Comparison of ENCODE assay signal across 8 cellular contexts in the genomic region with DNA sequence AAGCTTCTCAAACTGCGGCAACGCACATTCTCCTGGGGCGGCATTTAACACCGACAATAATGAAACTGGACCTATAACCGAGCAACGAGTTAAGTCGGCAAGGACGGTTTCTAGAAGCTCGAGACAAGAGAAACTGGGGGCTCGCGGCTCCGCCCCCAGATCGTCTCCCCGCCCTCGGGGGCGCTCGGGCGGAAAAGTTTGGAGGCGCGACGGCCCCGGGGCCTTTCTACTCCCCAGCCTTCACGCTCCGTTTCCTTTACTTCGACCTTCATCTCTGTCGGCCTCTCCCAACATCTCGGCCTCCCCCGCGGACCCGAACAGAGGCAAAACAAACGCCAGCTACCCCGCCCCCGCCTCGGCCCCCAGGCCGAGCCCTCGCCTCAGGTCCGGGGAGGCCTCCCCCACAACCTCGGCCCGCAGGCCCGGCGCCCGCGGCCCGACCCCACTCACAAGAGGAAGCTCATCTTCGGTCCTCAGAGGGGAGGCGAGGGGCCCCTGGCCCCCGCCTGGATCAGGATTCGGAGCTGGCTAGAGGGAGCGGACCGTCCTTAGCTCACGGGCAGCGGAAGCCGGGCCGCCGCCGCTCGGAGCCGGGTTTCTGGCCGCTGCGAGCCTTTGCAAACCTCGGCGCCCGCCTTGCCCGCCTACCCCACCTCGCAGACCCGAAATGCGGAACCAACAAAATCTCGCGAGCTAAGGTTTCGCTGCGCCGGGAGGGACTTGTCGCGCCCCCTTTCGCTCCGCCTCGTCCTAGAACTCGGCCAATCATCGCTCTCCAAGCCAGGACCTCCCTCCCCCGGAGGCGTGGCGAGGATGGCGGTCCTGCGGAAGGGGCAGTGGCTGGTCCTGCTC. TPM values are rescaled to one million over a fixed set of nuclear protein-coding genes. Genes with fewer than 3 reads are reported as not detected.
DNase-seq lines count a peak whose midpoint lies in the region; ATAC-seq and TF ChIP-seq lines count a peak whose summit lies in the region.

A gene (minus strand): TSS at position 669 of the 852 bp plus-strand sequence. CDS start 205 bp downstream, at position 464.

- H3K27ac ChIP-seq in CD8-positive, alpha-beta T cell (ENCODE audit: low read depth, low read length), result peak within 1 kb of the TSS; percentile 95
- peak within 1 kb of the TSS; percentile 96 for H3K27ac ChIP-seq in ectodermal cell (ENCODE audit: insufficient read depth, low read depth, low read length, poor library complexity, severe bottlenecking)
- peak within 1 kb of the TSS; percentile 89 for H3K27ac ChIP-seq in lower lobe of right lung

- H3K4me1 Mint-ChIP-seq in CD8-positive, alpha-beta T cell (ENCODE audit: low read depth), result peaks cover 36% of the 10 kb centered on the region

- H3K27me3 ChIP-seq in CD8-positive, alpha-beta T cell (ENCODE audit: insufficient read depth, low read length), result no peaks in the 10 kb centered on the region
- H3K27me3 ChIP-seq in ectodermal cell (ENCODE audit: control insufficient read depth, insufficient read depth, low read length, poor library complexity, severe bottlenecking) (no peaks in the 10 kb centered on the region), lower lobe of right lung (ENCODE audit: low read depth) (no peaks in the 10 kb centered on the region)

- intact Hi-C loops in CD8-positive, alpha-beta T cell (cut with DNase I, micrococcal nuclease), result loop anchor here (1.0 to 2.0 kb wide), 10 partner anchors 20 to 350 kb away; a partner anchor contains a TSS
- intact Hi-C loops in lower lobe of right lung (cut with DNase I), result no loop called here

- H3K27me3 Mint-ChIP-seq in CD8-positive, alpha-beta T cell (ENCODE audit: low read depth), result no peaks in the 10 kb centered on the region

- H3K9me3 Mint-ChIP-seq in CD8-positive, alpha-beta T cell, result no peaks in the 10 kb centered on the region

- H3K36me3 ChIP-seq in CD8-positive, alpha-beta T cell (ENCODE audit: insufficient read depth, low read length), result no peaks in the 10 kb centered on the region
- H3K36me3 ChIP-seq in ectodermal cell (ENCODE audit: control insufficient read depth, insufficient read depth, low read length) (no peaks in the 10 kb centered on the region), lower lobe of right lung (peaks cover 6% of the 10 kb centered on the region)

- no peaks in the 10 kb centered on the region for H3K9me3 ChIP-seq in CD8-positive, alpha-beta T cell (ENCODE audit: low read length)
- H3K9me3 ChIP-seq in ectodermal cell (ENCODE audit: control insufficient read depth, low read length), result no peaks in the 10 kb centered on the region
- H3K9me3 ChIP-seq in lower lobe of right lung, result no peaks in the 10 kb centered on the region

- no peak for TF ChIP-seq CTCF in CD8-positive, alpha-beta T cell (IDR thresholded peaks at IDR 0.05)
- TF ChIP-seq CTCF in lower lobe of right lung (IDR thresholded peaks at IDR 0.05), result no peak

- H3K4me3 Mint-ChIP-seq in CD8-positive, alpha-beta T cell, result peak within 1 kb of the TSS; percentile 92

- H3K4me1 ChIP-seq in CD8-positive, alpha-beta T cell (ENCODE audit: insufficient read depth, low read length), result peaks cover 40% of the 10 kb centered on the region
- no peaks in the 10 kb centered on the region for H3K4me1 ChIP-seq in ectodermal cell (ENCODE audit: control insufficient read depth, insufficient read depth, low read length)
- H3K4me1 ChIP-seq in lower lobe of right lung, result peaks cover 46% of the 10 kb centered on the region

- peak within 1 kb of the TSS; percentile 93 for H3K4me3 ChIP-seq in CD8-positive, alpha-beta T cell (ENCODE audit: low read depth, low read length)
- peak within 1 kb of the TSS; percentile 91 for H3K4me3 ChIP-seq in ectodermal cell (ENCODE audit: insufficient read depth, low read depth, low read length)
- peak within 1 kb of the TSS; percentile 71 for H3K4me3 ChIP-seq in lower lobe of right lung

- POLR2A ChIA-PET in CD8-positive, alpha-beta T cell (lab: Charles Lee), result interaction anchor here (0.6 to 2.9 kb wide), 25 partner anchors 9 to 944 kb away, joined by 3 to 41 read pairs (median 3); a partner anchor contains a TSS

- WGBS in ectodermal cell, 2 experiments, result 0% methylated on average over 84 of the region's 84 CpGs

- CTCF ChIA-PET in CD8-positive, alpha-beta T cell (lab: Charles Lee), result interaction anchor here (0.8 to 2.2 kb wide), 15 partner anchors 10 to 354 kb away, joined by 3 to 10 read pairs (median 4); a partner anchor contains a TSS

- peak within 1 kb of the TSS; percentile 92 for H3K27ac Mint-ChIP-seq in CD8-positive, alpha-beta T cell

- peak; percentile 96 to 98 (median 97) for DNase-seq in CD8-positive, alpha-beta T cell
- peak; percentile 96 for DNase-seq in HS-27A (ENCODE audit: low read depth)
- DNase-seq in NK-92 (lab: John Stamatoyannopoulos, UW; ENCODE audit: unreplicated experiment), result peak; percentile 85
- DNase-seq in activated CD8-positive, alpha-beta memory T cell treated with anti-CD3 and anti-CD28 coated beads for 1 hour (ENCODE audit: extremely low read depth in 1 of 2, low read depth in 1 of 2), result peak; percentile 92
- peak; percentile 97 for DNase-seq in lower lobe of right lung
- DNase-seq in stimulated activated CD4-positive, alpha-beta T cell treated with anti-CD3 and anti-CD28 coated beads, TNF-alpha, amount 100 ng/mL, for 24 hours (ENCODE audit: low read depth in 3 of 3), result peak; percentile 94 to 98 (median 96)

- peak; percentile 95 for ATAC-seq in CD8-positive, alpha-beta T cell
- ATAC-seq in GM19467 (IDR thresholded peaks at IDR 0.05; ENCODE audit: unreplicated experiment) (peak; percentile 72), lower lobe of right lung (peak; percentile 99)

- H3K36me3 Mint-ChIP-seq in CD8-positive, alpha-beta T cell, result peaks cover 10% of the 10 kb centered on the region

RNA-seq across cellular contexts. Expression of the gene that starts here (rescaled TPM):
- total RNA-seq in CD8-positive, alpha-beta T cell, result 100 to 1,000 TPM; 181 to 197 TPM
- polyA plus RNA-seq in ectodermal cell (2013, experiment 1 of 4), result 93.6 TPM
- polyA plus RNA-seq in ectodermal cell (2013, experiment 2 of 4), result 96.2 TPM
- 75.3 TPM for polyA plus RNA-seq in ectodermal cell (2013, experiment 3 of 4)
- polyA plus RNA-seq in ectodermal cell (2013, experiment 4 of 4), result 83.6 TPM
- total RNA-seq in lower lobe of right lung, result 146 TPM

Comparison
In these comparisons a context has a peak if more than half of its experiments do, and no peak if none do; other contexts are left out.
1. Peak in every context shown above with its lines: DNase-seq, ATAC-seq, H3K4me3 ChIP-seq and H3K27ac ChIP-seq.